1 cellular context compared by ENCODE assay signal in genomic region chr16:52496051-52496876, GRCh38.
TF ChIP-seq lines count a peak whose summit lies in the region.

No MANE protein-coding gene starts in this region.

TF ChIP-seq in HepG2, 621 proteins besides CTCF, POLR2A, EP300 and RAD21 (continued from another document and continues in another):
- TF ChIP-seq ATF3 (CRISPR knock-in tag; IDR thresholded peaks at IDR 0.05) (0 out of 2 replicates have a peak, but pooled peaks have one; percentile 27), ZNF333 (CRISPR knock-in tag; IDR thresholded peaks at IDR 0.05; ENCODE audit: borderline replicate concordance) (no peak), ZNF614 (CRISPR knock-in tag; IDR thresholded peaks at IDR 0.05; ENCODE audit: borderline replicate concordance) (peak; percentile 96), SRSF1 (optimal IDR thresholded peaks at IDR 0.05; ENCODE audit: low read depth, low read length) (no peak), PRDM15 (CRISPR knock-in tag; IDR thresholded peaks at IDR 0.05) (no peak), TGIF2 (CRISPR knock-in tag; IDR thresholded peaks at IDR 0.05) (peak; percentile 63; the same call in 1 of the 2 replicates), ASH2L (IDR thresholded peaks at IDR 0.05; ENCODE audit: insufficient read length, low read depth, low read length) (peak; percentile 92), REL (CRISPR knock-in tag; conservative IDR thresholded peaks at IDR 0.05) (no peak), CHCHD3 (CRISPR knock-in tag; IDR thresholded peaks at IDR 0.05) (no peak), PHF8 (CRISPR knock-in tag; IDR thresholded peaks at IDR 0.05) (peak; percentile 39; the same call in 1 of the 2 replicates), PITX1 (CRISPR knock-in tag; IDR thresholded peaks at IDR 0.05) (peak; percentile 93), TMF1 (CRISPR knock-in tag; IDR thresholded peaks at IDR 0.05; ENCODE audit: low read depth) (0 out of 2 replicates have a peak, but pooled peaks have one; percentile 41), ZNF83 (CRISPR knock-in tag; IDR thresholded peaks at IDR 0.05; ENCODE audit: borderline replicate concordance) (no peak), PTBP1 (IDR thresholded peaks at IDR 0.05; ENCODE audit: low read depth, low read length, poor library complexity, severe bottlenecking) (no peak), SRSF4 (IDR thresholded peaks at IDR 0.05; ENCODE audit: low read depth, low read length, poor library complexity, severe bottlenecking) (no peak), ZNF235 (CRISPR knock-in tag; IDR thresholded peaks at IDR 0.05; ENCODE audit: borderline replicate concordance) (no peak), ATF4 (CRISPR knock-in tag; IDR thresholded peaks at IDR 0.05) (peak in 1 of 2 experiments; percentile 95; a peak in 2 of 4 replicates), SRSF9 (IDR thresholded peaks at IDR 0.05; ENCODE audit: borderline replicate concordance, insufficient read depth, low read depth, low read length, poor library complexity, severe bottlenecking) (no peak), MED1 (CRISPR knock-in tag; IDR thresholded peaks at IDR 0.05) (peak; percentile 99), ZNF772 (CRISPR knock-in tag; IDR thresholded peaks at IDR 0.05) (peak; percentile 71; the same call in 1 of the 2 replicates), ZNF644 (CRISPR knock-in tag; IDR thresholded peaks at IDR 0.05; ENCODE audit: low read depth) (peak; percentile 22; the same call in 1 of the 2 replicates), HMGA1 (CRISPR knock-in tag; conservative IDR thresholded peaks at IDR 0.05) (no peak), HNF1A (IDR thresholded peaks at IDR 0.05; ENCODE audit: low read depth) (peak; percentile 92), HNF1A (CRISPR knock-in tag; IDR thresholded peaks at IDR 0.05; ENCODE audit: borderline replicate concordance) (peak; percentile 95), ZNF678 (CRISPR knock-in tag; IDR thresholded peaks at IDR 0.05) (no peak), ERF (CRISPR knock-in tag; IDR thresholded peaks at IDR 0.05) (peak; percentile 93), ATRX (CRISPR knock-in tag; IDR thresholded peaks at IDR 0.05; ENCODE audit: borderline replicate concordance) (no peak), NR2F6 (IDR thresholded peaks at IDR 0.05) (peak; percentile 89), NR2F6 (CRISPR knock-in tag; IDR thresholded peaks at IDR 0.05) (peak; percentile 87), KLF13 (CRISPR knock-in tag; IDR thresholded peaks at IDR 0.05) (no peak), ZFP41 (CRISPR knock-in tag; IDR thresholded peaks at IDR 0.05; ENCODE audit: borderline replicate concordance) (no peak), SIN3A (IDR thresholded peaks at IDR 0.05; ENCODE audit: borderline replicate concordance, low read depth, low read length) (peak; percentile 32; the same call in 1 of the 2 replicates), TCF7L2 (IDR thresholded peaks at IDR 0.05; ENCODE audit: low read depth, low read length) (peak; percentile 97), AHR (CRISPR knock-in tag; IDR thresholded peaks at IDR 0.05) (no peak; the same call in 1 of the 2 replicates), ZNF331 (CRISPR knock-in tag; IDR thresholded peaks at IDR 0.05) (peak; percentile 97), TEAD2 (CRISPR knock-in tag; IDR thresholded peaks at IDR 0.05) (no peak), TP53 (CRISPR knock-in tag; conservative IDR thresholded peaks at IDR 0.05) (no peak), ZNF335 (CRISPR knock-in tag; IDR thresholded peaks at IDR 0.05) (peak; percentile 34; the same call in 1 of the 2 replicates), FOXP4 (CRISPR knock-in tag; IDR thresholded peaks at IDR 0.05) (peak; percentile 99), NCOA1 (CRISPR knock-in tag; IDR thresholded peaks at IDR 0.05) (peak; percentile 93), POLR2G (IDR thresholded peaks at IDR 0.05; ENCODE audit: low read depth, low read length) (no peak), ZSCAN29 (CRISPR knock-in tag; conservative IDR thresholded peaks at IDR 0.05) (no peak; the same call in 1 of the 2 replicates), ELF4 (CRISPR knock-in tag; IDR thresholded peaks at IDR 0.05; ENCODE audit: borderline replicate concordance) (no peak; the same call in none of the 2 replicates), HNRNPK (IDR thresholded peaks at IDR 0.05; ENCODE audit: low read depth, low read length, poor library complexity, severe bottlenecking) (no peak), HMG20A (CRISPR knock-in tag; IDR thresholded peaks at IDR 0.05; ENCODE audit: borderline replicate concordance) (peak; percentile 98), CREB1 (IDR thresholded peaks at IDR 0.05) (no peak), CREB1 (CRISPR knock-in tag; IDR thresholded peaks at IDR 0.05) (peak; percentile 71), ZC3H13 (CRISPR knock-in tag; IDR thresholded peaks at IDR 0.05) (no peak; the same call in 1 of the 2 replicates), JUN (CRISPR knock-in tag; IDR thresholded peaks at IDR 0.05) (no peak), SMAD3 (CRISPR knock-in tag; IDR thresholded peaks at IDR 0.05) (peak; percentile 98), NCOA2 (CRISPR knock-in tag; IDR thresholded peaks at IDR 0.05) (peak; percentile 100), CHD4 (IDR thresholded peaks at IDR 0.05; ENCODE audit: borderline replicate concordance, low read length) (no peak), ZNF138 (CRISPR knock-in tag; IDR thresholded peaks at IDR 0.05; ENCODE audit: low read depth) (no peak)
- TF ChIP-seq, protein P1, sequence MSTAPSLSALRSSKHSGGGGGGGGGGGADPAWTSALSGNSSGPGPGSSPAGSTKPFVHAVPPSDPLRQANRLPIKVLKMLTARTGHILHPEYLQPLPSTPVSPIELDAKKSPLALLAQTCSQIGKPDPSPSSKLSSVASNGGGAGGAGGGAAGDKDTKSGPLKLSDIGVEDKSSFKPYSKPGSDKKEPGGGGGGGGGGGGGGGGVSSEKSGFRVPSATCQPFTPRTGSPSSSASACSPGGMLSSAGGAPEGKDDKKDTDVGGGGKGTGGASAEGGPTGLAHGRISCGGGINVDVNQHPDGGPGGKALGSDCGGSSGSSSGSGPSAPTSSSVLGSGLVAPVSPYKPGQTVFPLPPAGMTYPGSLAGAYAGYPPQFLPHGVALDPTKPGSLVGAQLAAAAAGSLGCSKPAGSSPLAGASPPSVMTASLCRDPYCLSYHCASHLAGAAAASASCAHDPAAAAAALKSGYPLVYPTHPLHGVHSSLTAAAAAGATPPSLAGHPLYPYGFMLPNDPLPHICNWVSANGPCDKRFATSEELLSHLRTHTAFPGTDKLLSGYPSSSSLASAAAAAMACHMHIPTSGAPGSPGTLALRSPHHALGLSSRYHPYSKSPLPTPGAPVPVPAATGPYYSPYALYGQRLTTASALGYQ (CRISPR knock-in tag; IDR thresholded peaks at IDR 0.05): peak; percentile 100
- TF ChIP-seq, protein P2, sequence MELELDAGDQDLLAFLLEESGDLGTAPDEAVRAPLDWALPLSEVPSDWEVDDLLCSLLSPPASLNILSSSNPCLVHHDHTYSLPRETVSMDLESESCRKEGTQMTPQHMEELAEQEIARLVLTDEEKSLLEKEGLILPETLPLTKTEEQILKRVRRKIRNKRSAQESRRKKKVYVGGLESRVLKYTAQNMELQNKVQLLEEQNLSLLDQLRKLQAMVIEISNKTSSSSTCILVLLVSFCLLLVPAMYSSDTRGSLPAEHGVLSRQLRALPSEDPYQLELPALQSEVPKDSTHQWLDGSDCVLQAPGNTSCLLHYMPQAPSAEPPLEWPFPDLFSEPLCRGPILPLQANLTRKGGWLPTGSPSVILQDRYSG (CRISPR knock-in tag; IDR thresholded peaks at IDR 0.05): no peak; the same call in 1 of the 2 replicates
- TF ChIP-seq, protein P3, sequence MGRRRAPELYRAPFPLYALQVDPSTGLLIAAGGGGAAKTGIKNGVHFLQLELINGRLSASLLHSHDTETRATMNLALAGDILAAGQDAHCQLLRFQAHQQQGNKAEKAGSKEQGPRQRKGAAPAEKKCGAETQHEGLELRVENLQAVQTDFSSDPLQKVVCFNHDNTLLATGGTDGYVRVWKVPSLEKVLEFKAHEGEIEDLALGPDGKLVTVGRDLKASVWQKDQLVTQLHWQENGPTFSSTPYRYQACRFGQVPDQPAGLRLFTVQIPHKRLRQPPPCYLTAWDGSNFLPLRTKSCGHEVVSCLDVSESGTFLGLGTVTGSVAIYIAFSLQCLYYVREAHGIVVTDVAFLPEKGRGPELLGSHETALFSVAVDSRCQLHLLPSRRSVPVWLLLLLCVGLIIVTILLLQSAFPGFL (CRISPR knock-in tag; IDR thresholded peaks at IDR 0.05): no peak
- TF ChIP-seq, protein P4, sequence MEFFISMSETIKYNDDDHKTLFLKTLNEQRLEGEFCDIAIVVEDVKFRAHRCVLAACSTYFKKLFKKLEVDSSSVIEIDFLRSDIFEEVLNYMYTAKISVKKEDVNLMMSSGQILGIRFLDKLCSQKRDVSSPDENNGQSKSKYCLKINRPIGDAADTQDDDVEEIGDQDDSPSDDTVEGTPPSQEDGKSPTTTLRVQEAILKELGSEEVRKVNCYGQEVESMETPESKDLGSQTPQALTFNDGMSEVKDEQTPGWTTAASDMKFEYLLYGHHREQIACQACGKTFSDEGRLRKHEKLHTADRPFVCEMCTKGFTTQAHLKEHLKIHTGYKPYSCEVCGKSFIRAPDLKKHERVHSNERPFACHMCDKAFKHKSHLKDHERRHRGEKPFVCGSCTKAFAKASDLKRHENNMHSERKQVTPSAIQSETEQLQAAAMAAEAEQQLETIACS (CRISPR knock-in tag; IDR thresholded peaks at IDR 0.05): no peak
